In the genomic region with DNA sequence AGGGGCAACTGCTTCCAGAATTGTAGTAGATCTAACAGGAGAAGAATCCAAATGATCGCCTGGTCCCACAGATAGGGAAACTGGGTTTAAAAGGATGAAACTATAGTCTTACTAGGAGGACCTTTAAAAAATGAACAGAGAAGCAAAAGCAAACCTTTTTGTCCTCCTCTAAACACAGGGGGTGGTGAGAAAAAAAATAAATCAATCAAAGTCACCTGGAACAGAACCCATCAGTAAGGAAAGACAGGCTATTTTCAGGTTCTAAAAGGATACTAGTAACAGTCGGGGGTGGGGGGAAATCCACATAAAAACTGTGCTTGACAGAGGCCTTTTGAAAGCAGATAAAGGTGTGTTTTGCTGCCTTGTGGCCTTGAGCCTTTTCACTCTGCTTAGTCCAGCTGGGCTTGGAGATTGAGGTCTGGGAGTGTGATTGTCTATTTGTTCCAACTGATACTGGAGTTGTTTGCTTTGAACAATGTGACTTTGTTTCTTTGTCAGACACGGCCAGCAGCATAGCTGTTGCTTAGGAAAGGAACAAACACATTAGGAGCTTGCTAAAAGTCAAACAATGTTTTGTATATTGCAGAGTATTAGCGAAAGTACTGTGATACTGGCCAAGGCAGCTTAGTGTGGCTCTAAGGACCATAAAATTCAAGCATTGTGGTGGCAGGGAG, we compare ENCODE assay signal across 12 cellular contexts.
DNase-seq lines count a peak whose midpoint lies in the region; ATAC-seq and TF ChIP-seq lines count a peak whose summit lies in the region.
"Had no signal": no experiment of that assay in that cellular context is flagged by ENCODE, and none has a peak within 500 bp of the region (broad histone marks: within the 10 kb centered on the region; RNA-seq: fewer than 3 reads in every experiment).

No MANE protein-coding gene starts in this region.

- H3K9me3 ChIP-seq in neural cell (ENCODE audit: low read length): no peaks in the 10 kb centered on the region
- H3K9me3 ChIP-seq: BE2C had no signal

- no peak overlapping the region for H3K4me2 ChIP-seq in neural cell (ENCODE audit: low read length)

- no peaks in the 10 kb centered on the region for H3K79me2 ChIP-seq in neural cell (replicated peaks; ENCODE audit: insufficient read depth, low read length)

- no peaks in the 10 kb centered on the region for H3K9me2 ChIP-seq in neural cell (ENCODE audit: insufficient read depth, low read length)

- H3K36me3 ChIP-seq in neural cell (ENCODE audit: insufficient read depth, low read length): no peaks in the 10 kb centered on the region
- H3K36me3 ChIP-seq: BE2C had no signal

- H2AFZ ChIP-seq in neural cell (ENCODE audit: low read depth, low read length): no peak overlapping the region

- CTCF ChIA-PET in HEK293T (lab: Yijun Ruan, JAX): interaction anchor here (0.9 kb wide), 1 partner anchor 24 kb away, joined by 3 read pairs; no protein-coding TSS in a partner anchor

- H3K27me3 ChIP-seq in neural cell (ENCODE audit: insufficient read depth, low read depth, low read length): no peaks in the 10 kb centered on the region
- H3K27me3 ChIP-seq: BE2C had no signal

- TF ChIP-seq EP300 in neural cell (conservative IDR thresholded peaks at IDR 0.05; ENCODE audit: poor library complexity, severe bottlenecking): no peak

- no peak overlapping the region for H3K4me3 ChIP-seq in neural cell (ENCODE audit: low read length)

- no peaks in the 10 kb centered on the region for H4K20me1 ChIP-seq in neural cell (ENCODE audit: insufficient read depth)

- H3K27ac ChIP-seq in neural cell (ENCODE audit: low read length): peak overlapping the region; percentile 68

- DNase-seq in HEK293T (ENCODE audit: extremely low spot score): no peak
- DNase-seq in NCI-H526 treated with DMSO at 0.1 percent for 48 hours (lab: John Stamatoyannopoulos, UW): peak; percentile 22
- DNase-seq in globus pallidus (ENCODE audit: low spot score): peak; percentile 94
- no peak for DNase-seq in NOMO-1 treated with dmso at 0.1 percent for 144 hours (lab: John Stamatoyannopoulos, UW; ENCODE audit: unreplicated experiment)
- no peak for DNase-seq in epidermal melanocyte (ENCODE audit: insufficient read length, low spot score)
- DNase-seq: activated CD4-positive, alpha-beta T cell treated with anti-CD3 and anti-CD28 coated beads, Interleukin-2, amount 10 ng/mL, durations not matched to agents 24 days and 14 days; activated effector memory CD4-positive, alpha-beta T cell treated with Interleukin-2 at 50 U/mL for 16 hours; BE2C; NCI-H446 treated with DMSO at 0.1 percent for 48 hours had no signal

- TF ChIP-seq CTCF in neural cell (IDR thresholded peaks at IDR 0.05; ENCODE audit: poor library complexity, severe bottlenecking): no peak

- POLR2A ChIA-PET in HEK293T (lab: Yijun Ruan, JAX): interaction anchor here (1.1 kb wide), 1 partner anchor 141 kb away, joined by 3 read pairs; the partner anchor contains the start of gene IRF2BP2

- ATAC-seq in GM21515 (IDR thresholded peaks at IDR 0.05; ENCODE audit: unreplicated experiment) (no peak), HG02678 (IDR thresholded peaks at IDR 0.05; ENCODE audit: unreplicated experiment) (no peak)

- peak overlapping the region; percentile 30 for H3K9ac ChIP-seq in neural cell (ENCODE audit: low read length)

- no peak for TF ChIP-seq RAD21 in neural cell (conservative IDR thresholded peaks at IDR 0.05)

- H3F3A ChIP-seq in neural cell (ENCODE audit: insufficient read depth, low read length, poor library complexity, severe bottlenecking): no peaks in the 10 kb centered on the region

TF ChIP-seq in HEK293T, 16 proteins besides CTCF, POLR2A, EP300 and RAD21:
- TF ChIP-seq BHLHE40 (IDR thresholded peaks at IDR 0.05; ENCODE audit: borderline replicate concordance): no peak
- TF ChIP-seq ZNF384 (IDR thresholded peaks at IDR 0.05): no peak
- no peak for TF ChIP-seq NFRKB (IDR thresholded peaks at IDR 0.05)
- peak; percentile 38; the same call in 1 of the 2 replicates for TF ChIP-seq PKNOX1 (IDR thresholded peaks at IDR 0.05)
- TF ChIP-seq FOXM1 (IDR thresholded peaks at IDR 0.05; ENCODE audit: borderline replicate concordance): no peak
- no peak for TF ChIP-seq TARDBP (IDR thresholded peaks at IDR 0.05)

TF ChIP-seq in neural cell, 6 proteins besides CTCF, POLR2A, EP300 and RAD21:
- TF ChIP-seq TAF1 (IDR thresholded peaks at IDR 0.05; ENCODE audit: low read depth) (no peak), EZH2 (IDR thresholded peaks at IDR 0.05; ENCODE audit: borderline replicate concordance, insufficient read depth, low read length, poor library complexity, severe bottlenecking) (no peak), MXI1 (conservative IDR thresholded peaks at IDR 0.05; ENCODE audit: poor library complexity, severe bottlenecking) (no peak)
- TF ChIP-seq, protein P1, sequence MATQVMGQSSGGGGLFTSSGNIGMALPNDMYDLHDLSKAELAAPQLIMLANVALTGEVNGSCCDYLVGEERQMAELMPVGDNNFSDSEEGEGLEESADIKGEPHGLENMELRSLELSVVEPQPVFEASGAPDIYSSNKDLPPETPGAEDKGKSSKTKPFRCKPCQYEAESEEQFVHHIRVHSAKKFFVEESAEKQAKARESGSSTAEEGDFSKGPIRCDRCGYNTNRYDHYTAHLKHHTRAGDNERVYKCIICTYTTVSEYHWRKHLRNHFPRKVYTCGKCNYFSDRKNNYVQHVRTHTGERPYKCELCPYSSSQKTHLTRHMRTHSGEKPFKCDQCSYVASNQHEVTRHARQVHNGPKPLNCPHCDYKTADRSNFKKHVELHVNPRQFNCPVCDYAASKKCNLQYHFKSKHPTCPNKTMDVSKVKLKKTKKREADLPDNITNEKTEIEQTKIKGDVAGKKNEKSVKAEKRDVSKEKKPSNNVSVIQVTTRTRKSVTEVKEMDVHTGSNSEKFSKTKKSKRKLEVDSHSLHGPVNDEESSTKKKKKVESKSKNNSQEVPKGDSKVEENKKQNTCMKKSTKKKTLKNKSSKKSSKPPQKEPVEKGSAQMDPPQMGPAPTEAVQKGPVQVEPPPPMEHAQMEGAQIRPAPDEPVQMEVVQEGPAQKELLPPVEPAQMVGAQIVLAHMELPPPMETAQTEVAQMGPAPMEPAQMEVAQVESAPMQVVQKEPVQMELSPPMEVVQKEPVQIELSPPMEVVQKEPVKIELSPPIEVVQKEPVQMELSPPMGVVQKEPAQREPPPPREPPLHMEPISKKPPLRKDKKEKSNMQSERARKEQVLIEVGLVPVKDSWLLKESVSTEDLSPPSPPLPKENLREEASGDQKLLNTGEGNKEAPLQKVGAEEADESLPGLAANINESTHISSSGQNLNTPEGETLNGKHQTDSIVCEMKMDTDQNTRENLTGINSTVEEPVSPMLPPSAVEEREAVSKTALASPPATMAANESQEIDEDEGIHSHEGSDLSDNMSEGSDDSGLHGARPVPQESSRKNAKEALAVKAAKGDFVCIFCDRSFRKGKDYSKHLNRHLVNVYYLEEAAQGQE (IDR thresholded peaks at IDR 0.05; ENCODE audit: borderline replicate concordance): no peak

Comparison
In these comparisons a context has a peak if more than half of its experiments do, and no peak if none do; other contexts are left out.
1. DNase-seq: peak in NCI-H526 treated with DMSO at 0.1 percent for 48 hours (single experiment) and globus pallidus (single experiment); none in HEK293T (single experiment), NOMO-1 treated with dmso at 0.1 percent for 144 hours (single experiment) and epidermal melanocyte (single experiment).